8 cellular contexts compared by ENCODE assay signal in genomic region chr19:38319421-38320258, GRCh38. TPM values are rescaled to one million over a fixed set of nuclear protein-coding genes. Genes with fewer than 3 reads are reported as not detected.
A peak's percentile ranks its signal among the peaks of the same experiment; 100 is the strongest.
DNase-seq lines count a peak whose midpoint lies in the region; ATAC-seq and TF ChIP-seq lines count a peak whose summit lies in the region.

TSS of gene KCNK6 (plus strand) at chr19:38319845. CDS start at chr19:38319951, 106 bp downstream.

- H3K36me3 Mint-ChIP-seq in CD8-positive, alpha-beta T cell, result peaks cover 11% of the 10 kb centered on the region
- peaks cover 11% of the 10 kb centered on the region for H3K36me3 Mint-ChIP-seq in activated T-cell treated with anti-CD3 and anti-CD28 coated beads, Interleukin-2, amount 50 U/mL, for 24 hours (ENCODE audit: low read depth)
- no peaks in the 10 kb centered on the region for H3K36me3 Mint-ChIP-seq in nephron (ENCODE audit: low read depth)

- H3K27me3 Mint-ChIP-seq in CD8-positive, alpha-beta T cell (ENCODE audit: low read depth), result no peaks in the 10 kb centered on the region
- no peaks in the 10 kb centered on the region for H3K27me3 Mint-ChIP-seq in activated T-cell treated with anti-CD3 and anti-CD28 coated beads, Interleukin-2, amount 50 U/mL, for 24 hours
- H3K27me3 Mint-ChIP-seq in nephron (ENCODE audit: low read depth), result peaks cover 56% of the 10 kb centered on the region

- CTCF ChIA-PET in CD8-positive, alpha-beta T cell (lab: Charles Lee), result interaction anchor here (1.0 to 1.8 kb wide), 4 partner anchors 16 to 419 kb away, joined by 3 to 7 read pairs (median 4); partner anchors contain the start of gene CATSPERG

- H3K4me1 ChIP-seq in CD8-positive, alpha-beta T cell (ENCODE audit: insufficient read depth, low read length), result peaks cover 38% of the 10 kb centered on the region
- peaks cover 74% of the 10 kb centered on the region for H3K4me1 ChIP-seq in suprapubic skin

- H3K36me3 ChIP-seq in CD8-positive, alpha-beta T cell (ENCODE audit: insufficient read depth, low read length), result no peaks in the 10 kb centered on the region
- peaks cover 3% of the 10 kb centered on the region for H3K36me3 ChIP-seq in suprapubic skin

- peaks cover 60% of the 10 kb centered on the region for H3K4me1 Mint-ChIP-seq in CD8-positive, alpha-beta T cell (ENCODE audit: low read depth)
- peaks cover 57% of the 10 kb centered on the region for H3K4me1 Mint-ChIP-seq in activated T-cell treated with anti-CD3 and anti-CD28 coated beads, Interleukin-2, amount 50 U/mL, for 24 hours (ENCODE audit: low read depth)
- peaks cover 9% of the 10 kb centered on the region for H3K4me1 Mint-ChIP-seq in nephron

- no peak for TF ChIP-seq EP300 in suprapubic skin (IDR thresholded peaks at IDR 0.05)

- POLR2A ChIA-PET in CD8-positive, alpha-beta T cell (lab: Charles Lee), result interaction anchor here (0.6 to 0.8 kb wide), 2 partner anchors 85 to 90 kb away, joined by 3 read pairs; no protein-coding TSS in a partner anchor

- 7% methylated on average over 25 of the region's 76 CpGs for WGBS in suprapubic skin

- peak in 1 of 2 donors; percentile 18 for TF ChIP-seq POLR2A in suprapubic skin (IDR thresholded peaks at IDR 0.05)

- no peaks in the 10 kb centered on the region for H3K9me3 Mint-ChIP-seq in CD8-positive, alpha-beta T cell
- no peaks in the 10 kb centered on the region for H3K9me3 Mint-ChIP-seq in activated T-cell treated with anti-CD3 and anti-CD28 coated beads, Interleukin-2, amount 50 U/mL, for 24 hours
- no peaks in the 10 kb centered on the region for H3K9me3 Mint-ChIP-seq in nephron

- no peaks in the 10 kb centered on the region for H3K9me3 ChIP-seq in CD8-positive, alpha-beta T cell (ENCODE audit: low read length)
- no peaks in the 10 kb centered on the region for H3K9me3 ChIP-seq in suprapubic skin

- peak within 1 kb of the TSS; percentile 27 for H3K27ac Mint-ChIP-seq in CD8-positive, alpha-beta T cell
- peak within 1 kb of the TSS; percentile 66 for H3K27ac Mint-ChIP-seq in activated T-cell treated with anti-CD3 and anti-CD28 coated beads, Interleukin-2, amount 50 U/mL, for 24 hours
- H3K27ac Mint-ChIP-seq in nephron, result peak within 1 kb of the TSS in 1 of 3 experiments; percentile 26

- no peak for ATAC-seq in CD8-positive, alpha-beta T cell
- no peak for ATAC-seq in GM18502 (IDR thresholded peaks at IDR 0.05; ENCODE audit: poor library complexity, unreplicated experiment)
- ATAC-seq in HG02870 (IDR thresholded peaks at IDR 0.05; ENCODE audit: unreplicated experiment), result no peak

- H3K4me3 ChIP-seq in CD8-positive, alpha-beta T cell (ENCODE audit: low read depth, low read length), result peak within 1 kb of the TSS; percentile 50
- peak within 1 kb of the TSS; percentile 59 for H3K4me3 ChIP-seq in suprapubic skin

- H3K27me3 ChIP-seq in CD8-positive, alpha-beta T cell (ENCODE audit: insufficient read depth, low read length), result no peaks in the 10 kb centered on the region
- no peaks in the 10 kb centered on the region for H3K27me3 ChIP-seq in suprapubic skin

- no peak for TF ChIP-seq CTCF in CD8-positive, alpha-beta T cell (IDR thresholded peaks at IDR 0.05)
- TF ChIP-seq CTCF in nephron (IDR thresholded peaks at IDR 0.05; ENCODE audit: unreplicated experiment in 3 of 3) (peak in 1 of 3 experiments; percentile 3), suprapubic skin (IDR thresholded peaks at IDR 0.05) (no peak)

- intact Hi-C loops in CD8-positive, alpha-beta T cell (cut with DNase I, micrococcal nuclease), result loop anchor here (1.0 to 5.0 kb wide), 2 partner anchors 55 to 1528 kb away; partner anchors contain the start of genes FBL (in 1 of the 2) and PSMD8 (in 1 of the 2)

- peak within 1 kb of the TSS; percentile 16 for H3K27ac ChIP-seq in CD8-positive, alpha-beta T cell (ENCODE audit: low read depth, low read length)
- peak within 1 kb of the TSS; percentile 73 for H3K27ac ChIP-seq in suprapubic skin

- peak in 6 of 7 experiments; percentile 11 to 66 (median 32) for DNase-seq in CD8-positive, alpha-beta T cell
- DNase-seq in NCI-H146 treated with DMSO at 0.1 percent for 48 hours (lab: John Stamatoyannopoulos, UW; ENCODE audit: unreplicated experiment) (peak; percentile 17), fibroblast of peridontal ligament (ENCODE audit: extremely low read depth) (peak; percentile 7), suprapubic skin (ENCODE audit: low spot score in 2 of 2) (peak in 1 of 2 donors; percentile 76)
- peak; percentile 75 for DNase-seq in activated T-cell treated with anti-CD3 and anti-CD28 coated beads, Interleukin-2, amount 50 U/mL, for 24 hours

- H3K4me3 Mint-ChIP-seq in CD8-positive, alpha-beta T cell, result peak within 1 kb of the TSS; percentile 83
- peak within 1 kb of the TSS; percentile 83 for H3K4me3 Mint-ChIP-seq in activated T-cell treated with anti-CD3 and anti-CD28 coated beads, Interleukin-2, amount 50 U/mL, for 24 hours
- peak within 1 kb of the TSS; percentile 78 to 79 (median 78) for H3K4me3 Mint-ChIP-seq in nephron

RNA-seq across cellular contexts. Expression of gene KCNK6, which starts in this region (rescaled TPM):
- 1 to 10 TPM; 3.3 to 3.4 TPM for total RNA-seq in CD8-positive, alpha-beta T cell
- 10 to 100 TPM; 18.6 to 27.4 (median 22.8) TPM for total RNA-seq in suprapubic skin

Comparison
In these comparisons a context has a peak if more than half of its experiments do, and no peak if none do; other contexts are left out.
1. RNA of gene KCNK6 (total RNA-seq): 18.6 to 27.4 TPM in suprapubic skin; 3.3 to 3.4 TPM in CD8-positive, alpha-beta T cell; every median in the first group is over 4 times any median in the second.
2. Peak in every context shown above with its lines, with median percentiles within 50 percentile points of each other: H3K4me3 Mint-ChIP-seq.